21 cellular contexts compared by ENCODE assay signal in genomic region chr12:130571734-130572133, GRCh38.
"Had no signal": no experiment of that assay in that cellular context is flagged by ENCODE, and none has a peak within 500 bp of the region (broad histone marks: within the 10 kb centered on the region; RNA-seq: fewer than 3 reads in every experiment).

No MANE protein-coding gene starts in this region.

- ATAC-seq: HepG2 had no signal

- H3K36me3 ChIP-seq: SJSA1 had no signal

- H3K27ac ChIP-seq: SJSA1, SK-N-MC had no signal

- H3K4me1 ChIP-seq: SJSA1 had no signal

- DNase-seq: IMR-90, Kasumi-1, KG1, MM.1S, NCI-H1092 treated with DMSO at 0.1 percent for 48 hours, NCI-H1436, NCI-H187, NCI-H2029, NCI-H2081 treated with DMSO at 0.1 percent for 48 hours, NCI-H2171, NCI-H226, NCI-H446, NCI-H510A, NCI-H524 treated with DMSO at 0.1 percent for 48 hours, NCI-H69, NCI-H774, SIG-M5, SW 1271 had no signal

- H3K4me3 ChIP-seq: SJSA1, SK-N-MC had no signal
